In the genomic region with DNA sequence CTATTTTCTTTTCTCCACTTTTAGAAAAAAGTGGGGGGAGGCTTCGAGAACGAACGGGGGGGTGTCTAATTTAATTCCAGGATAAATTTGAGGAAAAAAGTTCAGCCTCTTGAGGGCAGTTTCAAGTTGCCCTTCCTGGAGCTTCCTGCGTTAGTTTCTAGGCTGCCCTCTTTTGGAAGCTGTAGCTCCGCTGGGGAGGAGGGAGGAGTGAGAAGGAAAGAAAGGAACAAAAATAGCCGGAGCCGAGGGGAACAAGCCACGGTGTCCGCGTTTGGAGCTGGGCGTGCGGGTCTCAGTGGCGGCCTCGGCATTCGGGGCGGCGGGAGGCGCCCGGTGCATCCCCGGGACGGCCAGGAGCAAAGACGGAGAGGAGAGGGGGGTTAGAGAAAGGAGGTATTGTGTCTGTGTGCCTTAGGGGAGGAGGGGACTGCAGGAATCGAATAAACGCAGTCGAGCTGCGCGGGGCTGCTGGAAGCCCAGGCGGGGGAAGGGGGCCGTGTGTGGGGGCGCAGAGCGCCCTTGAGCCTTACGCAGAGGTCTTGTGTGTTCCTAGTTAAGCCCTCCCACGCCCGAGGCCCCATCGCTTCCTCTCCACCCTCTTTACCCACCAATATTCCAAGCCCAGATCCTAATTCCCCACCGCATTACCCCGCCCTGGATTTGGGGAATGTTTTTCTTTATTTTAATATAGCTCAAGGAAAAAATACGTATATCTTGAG, we compare ENCODE assay signal across 8 cellular contexts. TPM values are rescaled to one million over a fixed set of nuclear protein-coding genes. Genes with fewer than 3 reads are reported as not detected.
DNase-seq lines count a peak whose midpoint lies in the region; ATAC-seq and TF ChIP-seq lines count a peak whose summit lies in the region.

No MANE protein-coding gene starts in this region.

- peaks cover 46% of the 10 kb centered on the region for H4K20me1 ChIP-seq in DND-41 (ENCODE audit: insufficient read depth, low read length)
- no peaks in the 10 kb centered on the region for H4K20me1 ChIP-seq in MM.1S (ENCODE audit: insufficient read depth, low read length)

- H3K4me3 ChIP-seq in DND-41 (ENCODE audit: low read depth in 1 of 2, low read length in 2 of 2) (no peak overlapping the region), MM.1S (ENCODE audit: low read length) (peak overlapping the region; percentile 78), right lobe of liver (peak overlapping the region; percentile 67 to 92 (median 91))

- H3K27me3 ChIP-seq in DND-41 (ENCODE audit: insufficient read depth, low read length, poor library complexity): peaks cover 98% of the 10 kb centered on the region
- H3K27me3 ChIP-seq in MM.1S (replicated peaks; ENCODE audit: insufficient read depth, low read length): peaks cover 65% of the 10 kb centered on the region
- no peaks in the 10 kb centered on the region for H3K27me3 ChIP-seq in right lobe of liver

- H3K4me2 ChIP-seq in DND-41 (ENCODE audit: insufficient read depth, low read length) (peak overlapping the region; percentile 81), MM.1S (ENCODE audit: low read depth, low read length) (peak overlapping the region; percentile 98)

- H3F3A ChIP-seq in MM.1S (ENCODE audit: insufficient read depth, low read length): peaks cover 18% of the 10 kb centered on the region; the same call in 1 of the 2 replicates

- H2AFZ ChIP-seq in DND-41 (ENCODE audit: low read depth, low read length): no peak overlapping the region
- H2AFZ ChIP-seq in MM.1S (ENCODE audit: low read length): no peak overlapping the region

- DNase-seq in DND-41 (no peak), MM.1S (no peak), SHP77 treated with DMSO at 0.1 percent for 48 hours (lab: John Stamatoyannopoulos, UW) (peak; percentile 80), dermis microvascular lymphatic vessel endothelial cell (ENCODE audit: low read depth in 2 of 2) (peak; percentile 76 to 88), right lobe of liver (peak; percentile 75 to 80 (median 79)), stromal cell of bone marrow (ENCODE audit: low read depth) (peak; percentile 85)

- intact Hi-C loops in right lobe of liver (cut with DNase I): no loop called here

- no peak overlapping the region for H3K27ac ChIP-seq in DND-41 (ENCODE audit: low read length)
- H3K27ac ChIP-seq in MM.1S (ENCODE audit: low read length): peak overlapping the region; percentile 71; the same call in 1 of the 2 replicates
- peak overlapping the region; percentile 98 to 99 (median 98) for H3K27ac ChIP-seq in right lobe of liver

- ATAC-seq in DND-41 (ENCODE audit: insufficient read depth, low read depth): no peak
- peak in 3 of 4 donors; percentile 1 to 2 (median 1) for ATAC-seq in right lobe of liver
- ATAC-seq in HG03520 (IDR thresholded peaks at IDR 0.05; ENCODE audit: unreplicated experiment): no peak
- ATAC-seq in GM18870 (IDR thresholded peaks at IDR 0.05; ENCODE audit: unreplicated experiment): no peak

- H3K4me1 ChIP-seq in DND-41 (ENCODE audit: insufficient read depth, low read length) (peaks cover 41% of the 10 kb centered on the region), MM.1S (ENCODE audit: low read length) (no peaks in the 10 kb centered on the region), right lobe of liver (peaks cover 0 to 7% (median 2%) of the 10 kb centered on the region in 4 donors)

- H3K9me3 ChIP-seq in DND-41 (ENCODE audit: insufficient read depth, low read length, severe bottlenecking): no peaks in the 10 kb centered on the region
- H3K9me3 ChIP-seq in MM.1S (replicated peaks; ENCODE audit: insufficient read depth, low read length): no peaks in the 10 kb centered on the region
- no peaks in the 10 kb centered on the region for H3K9me3 ChIP-seq in right lobe of liver

- no peaks in the 10 kb centered on the region for H3K79me2 ChIP-seq in DND-41 (ENCODE audit: insufficient read depth, low read length)
- peaks cover 21% of the 10 kb centered on the region for H3K79me2 ChIP-seq in MM.1S (ENCODE audit: low read length)

- H3K9me2 ChIP-seq in MM.1S (replicated peaks; ENCODE audit: insufficient read depth, low read length): no peaks in the 10 kb centered on the region

- TF ChIP-seq POLR2A in right lobe of liver (IDR thresholded peaks at IDR 0.05): peak; percentile 56

- H3K9ac ChIP-seq in DND-41 (ENCODE audit: low read depth, low read length) (no peak overlapping the region), MM.1S (ENCODE audit: low read length) (peak overlapping the region; percentile 78; the same call in 1 of the 2 replicates)

- 2% methylated on average over 32 of the region's 38 CpGs for WGBS in right lobe of liver (ENCODE audit: insufficient coverage, low coverage, low lambda C conversion rate, missing lambda C conversion rate)

- TF ChIP-seq CTCF in DND-41 (IDR thresholded peaks at IDR 0.05; ENCODE audit: borderline replicate concordance, extremely low read depth, low read length, poor library complexity, severe bottlenecking): no peak
- TF ChIP-seq CTCF in MM.1S (IDR thresholded peaks at IDR 0.05; ENCODE audit: low read length): no peak
- TF ChIP-seq CTCF in right lobe of liver (IDR thresholded peaks at IDR 0.05): no peak

- H3K36me3 ChIP-seq in DND-41 (ENCODE audit: insufficient read depth, low read length): no peaks in the 10 kb centered on the region; the same call in 1 of the 2 replicates
- no peaks in the 10 kb centered on the region for H3K36me3 ChIP-seq in MM.1S (replicated peaks; ENCODE audit: insufficient read depth, low read length)
- H3K36me3 ChIP-seq in right lobe of liver: no peaks in the 10 kb centered on the region

RNA-seq across cellular contexts. Expression of a gene that starts 2.0 kb away (rescaled TPM):
- 16.6 and 32.1 TPM in 2 replicates for total RNA-seq in dermis microvascular lymphatic vessel endothelial cell
- total RNA-seq in right lobe of liver: 10 to 100 TPM; 27.0 to 36.9 (median 30.5) TPM

Comparison
In these comparisons a context has a peak if more than half of its experiments do, and no peak if none do; other contexts are left out.
1. ATAC-seq: peak in right lobe of liver (3 of 4); none in DND-41 (single experiment), HG03520 (single experiment) and GM18870 (single experiment).
2. DNase-seq: peak in SHP77 treated with DMSO at 0.1 percent for 48 hours (single experiment), dermis microvascular lymphatic vessel endothelial cell (2 of 2), right lobe of liver (3 of 3) and stromal cell of bone marrow (single experiment); none in DND-41 (single experiment) and MM.1S (single experiment).
3. H3K4me3 ChIP-seq: peak in MM.1S (single experiment) and right lobe of liver (3 of 3); none in DND-41 (0 of 2).